ENCODE assay signal across 2 cellular contexts in the genomic region with DNA sequence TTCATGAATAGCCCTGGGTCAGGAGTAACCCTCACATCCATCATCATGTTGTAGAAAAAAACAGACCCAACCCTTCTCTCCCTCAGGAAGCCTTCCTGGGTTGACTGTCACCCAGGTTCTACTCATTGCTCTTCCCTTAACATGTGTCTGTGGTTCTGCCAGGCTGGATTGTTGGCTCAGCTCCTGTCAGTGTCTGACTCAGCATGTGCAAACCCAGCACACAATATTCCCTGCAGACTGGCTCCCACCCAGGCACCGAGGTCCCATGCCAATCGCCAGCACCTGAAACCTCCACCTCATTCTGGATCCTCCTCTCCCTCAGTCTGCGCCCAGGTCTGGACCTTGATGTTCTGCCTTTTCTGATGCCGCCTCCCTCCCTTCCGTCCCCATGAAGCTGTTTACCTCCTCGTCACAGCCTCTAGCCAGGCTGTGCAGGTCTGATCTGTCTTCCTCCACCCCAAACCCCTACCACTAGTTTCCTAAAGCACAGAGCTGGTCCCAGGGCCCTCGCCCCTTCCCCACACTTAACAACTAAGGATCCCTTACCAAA.
TF ChIP-seq lines count a peak whose summit lies in the region.

No MANE protein-coding gene starts in this region.

TF ChIP-seq in SK-N-SH treated with all-trans-retinoic acid at 6 μM for 48 hours, 23 proteins besides CTCF, POLR2A, EP300 and RAD21 (continues in another document):
- TF ChIP-seq ZNF8 (CRISPR knock-in tag; IDR thresholded peaks at IDR 0.05) (no peak), ZNF70 (CRISPR knock-in tag; IDR thresholded peaks at IDR 0.05) (no peak), ZC3H10 (CRISPR knock-in tag; IDR thresholded peaks at IDR 0.05) (no peak), PPARA (CRISPR knock-in tag; IDR thresholded peaks at IDR 0.05; ENCODE audit: borderline replicate concordance) (no peak), ARNTL (CRISPR knock-in tag; IDR thresholded peaks at IDR 0.05; ENCODE audit: borderline replicate concordance, low read depth) (no peak), BACH2 (CRISPR knock-in tag; IDR thresholded peaks at IDR 0.05; ENCODE audit: borderline replicate concordance) (no peak), RARB (CRISPR knock-in tag; IDR thresholded peaks at IDR 0.05) (no peak), ZFP3 (CRISPR knock-in tag; IDR thresholded peaks at IDR 0.05) (no peak), ZNF565 (CRISPR knock-in tag; conservative IDR thresholded peaks at IDR 0.05; ENCODE audit: low read depth) (no peak), TSHZ2 (CRISPR knock-in tag; IDR thresholded peaks at IDR 0.05) (no peak), CREB5 (CRISPR knock-in tag; IDR thresholded peaks at IDR 0.05; ENCODE audit: low read depth) (no peak), CSDC2 (CRISPR knock-in tag; IDR thresholded peaks at IDR 0.05) (no peak), ZFP30 (CRISPR knock-in tag; IDR thresholded peaks at IDR 0.05) (no peak), GLIS3 (CRISPR knock-in tag; IDR thresholded peaks at IDR 0.05) (no peak), TCF4 (CRISPR knock-in tag; IDR thresholded peaks at IDR 0.05; ENCODE audit: borderline replicate concordance) (no peak)
- TF ChIP-seq, protein P1, sequence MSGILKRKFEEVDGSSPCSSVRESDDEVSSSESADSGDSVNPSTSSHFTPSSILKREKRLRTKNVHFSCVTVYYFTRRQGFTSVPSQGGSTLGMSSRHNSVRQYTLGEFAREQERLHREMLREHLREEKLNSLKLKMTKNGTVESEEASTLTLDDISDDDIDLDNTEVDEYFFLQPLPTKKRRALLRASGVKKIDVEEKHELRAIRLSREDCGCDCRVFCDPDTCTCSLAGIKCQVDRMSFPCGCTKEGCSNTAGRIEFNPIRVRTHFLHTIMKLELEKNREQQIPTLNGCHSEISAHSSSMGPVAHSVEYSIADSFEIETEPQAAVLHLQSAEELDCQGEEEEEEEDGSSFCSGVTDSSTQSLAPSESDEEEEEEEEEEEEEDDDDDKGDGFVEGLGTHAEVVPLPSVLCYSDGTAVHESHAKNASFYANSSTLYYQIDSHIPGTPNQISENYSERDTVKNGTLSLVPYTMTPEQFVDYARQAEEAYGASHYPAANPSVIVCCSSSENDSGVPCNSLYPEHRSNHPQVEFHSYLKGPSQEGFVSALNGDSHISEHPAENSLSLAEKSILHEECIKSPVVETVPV (CRISPR knock-in tag; IDR thresholded peaks at IDR 0.05), result no peak
- TF ChIP-seq, protein P2, sequence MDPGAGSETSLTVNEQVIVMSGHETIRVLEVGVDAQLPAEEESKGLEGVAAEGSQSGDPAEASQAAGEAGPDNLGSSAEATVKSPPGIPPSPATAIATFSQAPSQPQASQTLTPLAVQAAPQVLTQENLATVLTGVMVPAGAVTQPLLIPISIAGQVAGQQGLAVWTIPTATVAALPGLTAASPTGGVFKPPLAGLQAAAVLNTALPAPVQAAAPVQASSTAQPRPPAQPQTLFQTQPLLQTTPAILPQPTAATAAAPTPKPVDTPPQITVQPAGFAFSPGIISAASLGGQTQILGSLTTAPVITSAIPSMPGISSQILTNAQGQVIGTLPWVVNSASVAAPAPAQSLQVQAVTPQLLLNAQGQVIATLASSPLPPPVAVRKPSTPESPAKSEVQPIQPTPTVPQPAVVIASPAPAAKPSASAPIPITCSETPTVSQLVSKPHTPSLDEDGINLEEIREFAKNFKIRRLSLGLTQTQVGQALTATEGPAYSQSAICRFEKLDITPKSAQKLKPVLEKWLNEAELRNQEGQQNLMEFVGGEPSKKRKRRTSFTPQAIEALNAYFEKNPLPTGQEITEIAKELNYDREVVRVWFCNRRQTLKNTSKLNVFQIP (CRISPR knock-in tag; IDR thresholded peaks at IDR 0.05; ENCODE audit: borderline replicate concordance, low read depth), result no peak
- TF ChIP-seq, protein P3, sequence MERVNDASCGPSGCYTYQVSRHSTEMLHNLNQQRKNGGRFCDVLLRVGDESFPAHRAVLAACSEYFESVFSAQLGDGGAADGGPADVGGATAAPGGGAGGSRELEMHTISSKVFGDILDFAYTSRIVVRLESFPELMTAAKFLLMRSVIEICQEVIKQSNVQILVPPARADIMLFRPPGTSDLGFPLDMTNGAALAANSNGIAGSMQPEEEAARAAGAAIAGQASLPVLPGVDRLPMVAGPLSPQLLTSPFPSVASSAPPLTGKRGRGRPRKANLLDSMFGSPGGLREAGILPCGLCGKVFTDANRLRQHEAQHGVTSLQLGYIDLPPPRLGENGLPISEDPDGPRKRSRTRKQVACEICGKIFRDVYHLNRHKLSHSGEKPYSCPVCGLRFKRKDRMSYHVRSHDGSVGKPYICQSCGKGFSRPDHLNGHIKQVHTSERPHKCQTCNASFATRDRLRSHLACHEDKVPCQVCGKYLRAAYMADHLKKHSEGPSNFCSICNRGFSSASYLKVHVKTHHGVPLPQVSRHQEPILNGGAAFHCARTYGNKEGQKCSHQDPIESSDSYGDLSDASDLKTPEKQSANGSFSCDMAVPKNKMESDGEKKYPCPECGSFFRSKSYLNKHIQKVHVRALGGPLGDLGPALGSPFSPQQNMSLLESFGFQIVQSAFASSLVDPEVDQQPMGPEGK (CRISPR knock-in tag; IDR thresholded peaks at IDR 0.05; ENCODE audit: borderline replicate concordance), result no peak

TF ChIP-seq in SK-N-SH, 30 proteins besides CTCF, POLR2A, EP300 and RAD21:
- TF ChIP-seq, protein P4, sequence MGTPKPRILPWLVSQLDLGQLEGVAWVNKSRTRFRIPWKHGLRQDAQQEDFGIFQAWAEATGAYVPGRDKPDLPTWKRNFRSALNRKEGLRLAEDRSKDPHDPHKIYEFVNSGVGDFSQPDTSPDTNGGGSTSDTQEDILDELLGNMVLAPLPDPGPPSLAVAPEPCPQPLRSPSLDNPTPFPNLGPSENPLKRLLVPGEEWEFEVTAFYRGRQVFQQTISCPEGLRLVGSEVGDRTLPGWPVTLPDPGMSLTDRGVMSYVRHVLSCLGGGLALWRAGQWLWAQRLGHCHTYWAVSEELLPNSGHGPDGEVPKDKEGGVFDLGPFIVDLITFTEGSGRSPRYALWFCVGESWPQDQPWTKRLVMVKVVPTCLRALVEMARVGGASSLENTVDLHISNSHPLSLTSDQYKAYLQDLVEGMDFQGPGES (IDR thresholded peaks at IDR 0.05; ENCODE audit: low read depth, low read length), result no peak
- no peak for TF ChIP-seq RCOR1 (IDR thresholded peaks at IDR 0.05; ENCODE audit: low read length)
- TF ChIP-seq TAF1 (IDR thresholded peaks at IDR 0.05; ENCODE audit: borderline replicate concordance, low read depth, low read length), result no peak
- TF ChIP-seq FOXJ3 (CRISPR knock-in tag; IDR thresholded peaks at IDR 0.05), result no peak
- no peak for TF ChIP-seq GABPA (IDR thresholded peaks at IDR 0.05; ENCODE audit: low read depth)
- TF ChIP-seq TEAD4 (IDR thresholded peaks at IDR 0.05; ENCODE audit: borderline replicate concordance, insufficient read depth), result no peak
- no peak for TF ChIP-seq MEF2A (IDR thresholded peaks at IDR 0.05; ENCODE audit: borderline replicate concordance, low read depth)
- no peak for TF ChIP-seq NRF1 (IDR thresholded peaks at IDR 0.05; ENCODE audit: low read depth, low read length)
- no peak for TF ChIP-seq NFIC (IDR thresholded peaks at IDR 0.05; ENCODE audit: borderline replicate concordance)
- no peak for TF ChIP-seq TCF12 (IDR thresholded peaks at IDR 0.05)
- TF ChIP-seq USF2 (IDR thresholded peaks at IDR 0.05; ENCODE audit: borderline replicate concordance, low read depth, low read length), result no peak
- TF ChIP-seq REST (IDR thresholded peaks at IDR 0.05; ENCODE audit: low read depth, low read length), result no peak
- no peak for TF ChIP-seq GATA2 (CRISPR knock-in tag; IDR thresholded peaks at IDR 0.05)
- TF ChIP-seq CHD2 (IDR thresholded peaks at IDR 0.05; ENCODE audit: low read length, partially characterized antibody), result no peak
- no peak for TF ChIP-seq FOXM1 (IDR thresholded peaks at IDR 0.05; ENCODE audit: low read depth)
TF ChIP-seq in SK-N-SH: peak in this region for 0.
